8 cellular contexts compared by ENCODE assay signal in genomic region chr13:114352763-114353162, GRCh38. TPM values are rescaled to one million over a fixed set of nuclear protein-coding genes. Genes with fewer than 3 reads are reported as not detected.
DNase-seq lines count a peak whose midpoint lies in the region; ATAC-seq, FAIRE-seq and TF ChIP-seq lines count a peak whose summit lies in the region.
"Not testable (repeated sequence)": the region's sequence is repeated elsewhere in the genome, so short reads cannot be mapped to it uniquely, and the experiment has no call there.

No MANE protein-coding gene starts in this region.

- H3K27me3 ChIP-seq in Caco-2 (replicated peaks; ENCODE audit: control insufficient read depth, insufficient read depth, low read length); WERI-Rb-1 (ENCODE audit: insufficient read depth, low read depth, severe bottlenecking); GM12878 (replicated peaks in 1 of 2; ENCODE audit: control insufficient read depth in 2 of 2, insufficient read depth in 2 of 2, low read length in 1 of 2); tibial artery: not testable (repeated sequence)

- not testable (repeated sequence) for FAIRE-seq in GM12878 (lab: Jason Lieb, UNC)

- not testable (repeated sequence) for H2AFZ ChIP-seq in GM12878 (ENCODE audit: control insufficient read depth, low read depth, low read length)

- H3K4me1 Mint-ChIP-seq in Caco-2 (ENCODE audit: low read depth, unreplicated experiment); natural killer cell treated with Interleukin-12 subunit alpha and Interleukin-12 subunit beta and Interleukin-15 and Interleukin-18, amount 100 ng/mL, for 72 hours (ENCODE audit: low read depth in 2 of 2): not testable (repeated sequence)

- not testable (repeated sequence) for H3K4me2 ChIP-seq in GM12878 (ENCODE audit: control insufficient read depth, insufficient read depth)

- WGBS in GM12878 (ENCODE audit: insufficient coverage, insufficient replicate concordance, low lambda C conversion rate, missing lambda C conversion rate) = 76% methylated on average over 26 of the region's 34 CpGs

- not testable (repeated sequence) for H3K36me3 Mint-ChIP-seq in Caco-2 (ENCODE audit: insufficient read depth, unreplicated experiment); natural killer cell treated with Interleukin-12 subunit alpha and Interleukin-12 subunit beta and Interleukin-15 and Interleukin-18, amount 100 ng/mL, for 72 hours

- CTCF ChIA-PET in Caco-2 (lab: Charles Lee); GM12878 (lab: Yijun Ruan, JAX): not testable (repeated sequence)

- TF ChIP-seq CTCF in Caco-2 (IDR thresholded peaks at IDR 0.05; ENCODE audit: insufficient read depth in 1 of 2, low read depth in 1 of 2, low read length in 1 of 2, severe bottlenecking in 1 of 2, unreplicated experiment in 1 of 2) (peak in 1 of 2 experiments; percentile 77), HFF-Myc (IDR thresholded peaks at IDR 0.05; ENCODE audit: low read depth, low read length, missing control alignments) (peak; percentile 44), WERI-Rb-1 (IDR thresholded peaks at IDR 0.05; ENCODE audit: low read depth, low read length) (peak; percentile 68), GM12878 (IDR thresholded peaks at IDR 0.05 in 2 of 3, conservative IDR thresholded peaks at IDR 0.05 in 1 of 3; ENCODE audit: control insufficient read depth in 2 of 3, extremely low read depth in 1 of 3, insufficient read depth in 1 of 3, low read depth in 3 of 3, low read length in 3 of 3) (peak in 2 of 3 experiments; percentile 20 to 41; a peak in 3 of 6 replicates), tibial artery (IDR thresholded peaks at IDR 0.05) (peak; percentile 20 to 22)

- not testable (repeated sequence) for H4K20me1 ChIP-seq in GM12878 (ENCODE audit: control insufficient read depth, insufficient read depth)

- not testable (repeated sequence) for H3K4me1 ChIP-seq in Caco-2; GM12878 (ENCODE audit: control insufficient read depth, insufficient read depth, low read length); tibial artery

- POLR2A ChIA-PET in Caco-2 (lab: Charles Lee); GM12878 (lab: Charles Lee): not testable (repeated sequence)

- RAD21 ChIA-PET in GM12878 (lab: Charles Lee; ENCODE audit: unreplicated experiment) = not testable (repeated sequence)

- not testable (repeated sequence) for ATAC-seq in GM12878; natural killer cell treated with Interleukin-12 subunit alpha and Interleukin-12 subunit beta and Interleukin-15 and Interleukin-18, amount 100 ng/mL, for 72 hours

- TF ChIP-seq EP300 in GM12878 (IDR thresholded peaks at IDR 0.05; ENCODE audit: borderline replicate concordance in 1 of 2, control insufficient read depth in 1 of 2, low read depth in 2 of 2, low read length in 2 of 2) = not testable (repeated sequence)

- SMC1A ChIA-PET in GM12878 (lab: Charles Lee; ENCODE audit: uncharacterized antibody, unreplicated experiment) = not testable (repeated sequence)

- H3K9me3 Mint-ChIP-seq in Caco-2 (ENCODE audit: unreplicated experiment); natural killer cell treated with Interleukin-12 subunit alpha and Interleukin-12 subunit beta and Interleukin-15 and Interleukin-18, amount 100 ng/mL, for 72 hours: not testable (repeated sequence)

- H3K27me3 Mint-ChIP-seq in Caco-2 (ENCODE audit: insufficient read depth, unreplicated experiment) = not testable (repeated sequence)
- peaks cover 16 to 22% of the 10 kb centered on the region in 2 donors for H3K27me3 Mint-ChIP-seq in natural killer cell treated with Interleukin-12 subunit alpha and Interleukin-12 subunit beta and Interleukin-15 and Interleukin-18, amount 100 ng/mL, for 72 hours

- H3K27ac ChIP-seq in WERI-Rb-1; GM12878 (ENCODE audit: control insufficient read depth, insufficient read depth); tibial artery: not testable (repeated sequence)

- H3K27ac Mint-ChIP-seq in Caco-2 (ENCODE audit: unreplicated experiment); natural killer cell treated with Interleukin-12 subunit alpha and Interleukin-12 subunit beta and Interleukin-15 and Interleukin-18, amount 100 ng/mL, for 72 hours: not testable (repeated sequence)

- not testable (repeated sequence) for H3K79me2 ChIP-seq in GM12878 (ENCODE audit: control insufficient read depth, insufficient read depth, low read length)

- H3K36me3 ChIP-seq in Caco-2 (ENCODE audit: control insufficient read depth, insufficient read depth, low read length); WERI-Rb-1; GM12878 (ENCODE audit: control insufficient read depth in 2 of 2, insufficient read depth in 2 of 2, low read length in 1 of 2); tibial artery: not testable (repeated sequence)

- intact Hi-C loops in Caco-2 (cut with micrococcal nuclease; ENCODE audit: unreplicated experiment); GM12878 (cut with micrococcal nuclease; ENCODE audit: unreplicated experiment); tibial artery (cut with DNase I; ENCODE audit: low total_unique reads): not testable (repeated sequence)

- H3K9me3 ChIP-seq in Caco-2; WERI-Rb-1 (ENCODE audit: severe bottlenecking); GM12878 (replicated peaks; ENCODE audit: control insufficient read depth, insufficient read depth, low read length); tibial artery: not testable (repeated sequence)

- not testable (repeated sequence) for TF ChIP-seq RAD21 in GM12878 (IDR thresholded peaks at IDR 0.05; ENCODE audit: insufficient read depth, low read depth, low read length)

- in situ Hi-C loops in GM12878 (cut with MboI) = not testable (repeated sequence)

- not testable (repeated sequence) for H3K4me3 ChIP-seq in Caco-2 (ENCODE audit: low read depth, low read length); HFF-Myc (replicated peaks; ENCODE audit: low read depth, low read length); WERI-Rb-1 (ENCODE audit: low read depth, low read length); GM12878; tibial artery

- H3K9ac ChIP-seq in GM12878 (ENCODE audit: control insufficient read depth, insufficient read depth, low read length) = not testable (repeated sequence)

- not testable (repeated sequence) for BruUV-seq in Caco-2 (replicated peaks; lab: Mats Ljungman, UMichigan); GM12878 (replicated peaks; lab: Mats Ljungman, UMichigan)

- TF ChIP-seq POLR2A in GM12878 (IDR thresholded peaks at IDR 0.05; ENCODE audit: low read depth, low read length) = not testable (repeated sequence)

- peak; percentile 45 to 48 for DNase-seq in Caco-2
- not testable (repeated sequence) for DNase-seq in HFF-Myc (ENCODE audit: extremely low read depth, low read depth); GM12878 (ENCODE audit: low read depth, low spot score); tibial artery
- peak; percentile 75 for DNase-seq in NCI-H69 (lab: John Stamatoyannopoulos, UW)
- peak; percentile 66 for DNase-seq in WERI-Rb-1
- DNase-seq in glomerular visceral epithelial cell (ENCODE audit: extremely low spot score) = peak; percentile 30
- DNase-seq in natural killer cell treated with Interleukin-12 subunit alpha and Interleukin-12 subunit beta and Interleukin-15 and Interleukin-18, amount 100 ng/mL, for 72 hours (ENCODE audit: low spot score) = peak; percentile 64

- not testable (repeated sequence) for H3K4me3 Mint-ChIP-seq in Caco-2 (ENCODE audit: unreplicated experiment); natural killer cell treated with Interleukin-12 subunit alpha and Interleukin-12 subunit beta and Interleukin-15 and Interleukin-18, amount 100 ng/mL, for 72 hours

RNA-seq across cellular contexts. Expression of gene CHAMP1, which starts 38.5 kb away (rescaled TPM):
- total RNA-seq in Caco-2 (2022) (39.6 and 42.1 TPM in 2 replicates), GM12878 (2014; rRNA removed) (18.1 and 18.5 TPM in 2 replicates), GM12878 (2014; rRNA removed; fragmentation: Illumina TruSeq; extraction: Trizol) (15.7 and 15.8 TPM in 2 replicates), GM12878 (2021) (48.1 and 52.0 TPM in 2 replicates)
- total RNA-seq in GM12878 (2013; cell fraction: nucleolus; rRNA removed) = 24.6 and 27.5 TPM in 2 replicates
- 13.3 TPM for polyA plus RNA-seq in GM12878 (2011; ENCODE audit: low read depth)
- polyA plus RNA-seq in GM12878 (2011; rRNA removed) (16.0 and 20.2 TPM in 2 replicates), GM12878 (2014; fragmentation: Illumina TruSeq; extraction: Trizol) (54.8 and 57.8 TPM in 2 replicates), GM12878 (2014; fragmentation: Nextera tagmentation; extraction: Ambion mirVana) (1 to 10 TPM; 1.1 to 2.8 TPM), GM12878 (2014; rRNA removed) (27.3 and 27.5 TPM in 2 replicates), GM12878 (2016; fragmentation: Nextera tagmentation; extraction: Ambion mirVana) (10 to 100 TPM; 39.6 to 39.8 TPM)
- polyA plus RNA-seq in GM12878 (2011; cell fraction: cytosol; rRNA removed) = 21.0 and 31.3 TPM in 2 replicates
- 36.9 and 45.2 TPM in 2 replicates for polyA plus RNA-seq in GM12878 (2011; cell fraction: nucleus; rRNA removed)
- polyA plus RNA-seq in GM12878 (2012) = 20.1 and 25.3 TPM in 2 replicates
- 11.8 and 13.0 TPM in 2 replicates for polyA minus RNA-seq in GM12878 (2011; rRNA and poly(A)+ RNA removed)
- polyA minus RNA-seq in GM12878 (2011; cell fraction: cytosol; rRNA and poly(A)+ RNA removed) = 11.5 and 14.7 TPM in 2 replicates
- 15.4 and 28.5 TPM in 2 replicates for polyA minus RNA-seq in GM12878 (2011; cell fraction: nucleus; rRNA and poly(A)+ RNA removed)
- total RNA-seq in natural killer cell treated with Interleukin-12 subunit alpha and Interleukin-12 subunit beta and Interleukin-15 and Interleukin-18, amount 100 ng/mL, for 72 hours = 10 to 100 TPM; 17.5 to 24.4 TPM
